Comparison of ENCODE assay signal across 1 cellular context in the genomic region with DNA sequence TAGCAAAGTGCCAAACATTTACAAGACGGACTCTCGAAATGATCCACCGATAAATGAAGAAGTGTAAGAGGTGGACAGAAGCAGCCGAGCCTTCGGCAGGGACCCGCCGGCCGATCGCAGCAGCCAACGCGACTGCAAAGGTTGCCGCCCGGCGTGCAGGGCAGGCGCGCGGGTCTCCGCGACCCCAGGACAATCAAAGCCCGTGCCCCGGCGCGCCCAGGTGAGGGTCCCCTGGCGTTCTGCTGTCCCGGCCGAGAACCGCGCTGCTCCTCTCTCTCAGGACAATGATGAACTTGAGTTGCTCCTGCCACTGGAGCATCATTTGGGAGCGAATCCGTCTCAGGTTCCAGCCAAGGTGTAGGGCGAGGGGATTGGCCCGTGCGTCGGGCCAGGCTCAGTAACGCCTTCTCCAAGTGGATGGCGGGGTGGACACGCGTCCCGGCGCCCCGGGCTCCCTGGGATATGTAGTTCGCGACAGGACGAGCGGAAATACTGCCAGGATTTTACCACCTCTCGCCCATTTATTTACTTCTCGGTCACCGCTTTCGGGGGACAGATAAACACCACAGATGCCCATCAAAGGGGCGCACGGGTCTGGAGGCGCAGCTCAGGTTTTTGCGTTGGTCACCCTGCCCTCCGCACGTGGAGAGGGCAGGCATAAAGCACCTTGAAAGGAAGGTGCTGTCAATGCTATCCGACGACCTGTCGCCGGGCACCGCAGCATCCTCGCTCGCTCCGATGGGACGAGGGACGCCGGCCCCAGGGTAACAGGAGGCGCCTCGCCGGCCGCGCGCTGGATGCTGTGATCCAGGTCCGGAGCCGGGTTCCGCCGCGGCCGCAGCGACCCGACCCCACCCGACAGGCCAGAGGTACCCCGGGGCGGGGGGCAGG.
TF ChIP-seq lines count a peak whose summit lies in the region.

A gene with protein sequence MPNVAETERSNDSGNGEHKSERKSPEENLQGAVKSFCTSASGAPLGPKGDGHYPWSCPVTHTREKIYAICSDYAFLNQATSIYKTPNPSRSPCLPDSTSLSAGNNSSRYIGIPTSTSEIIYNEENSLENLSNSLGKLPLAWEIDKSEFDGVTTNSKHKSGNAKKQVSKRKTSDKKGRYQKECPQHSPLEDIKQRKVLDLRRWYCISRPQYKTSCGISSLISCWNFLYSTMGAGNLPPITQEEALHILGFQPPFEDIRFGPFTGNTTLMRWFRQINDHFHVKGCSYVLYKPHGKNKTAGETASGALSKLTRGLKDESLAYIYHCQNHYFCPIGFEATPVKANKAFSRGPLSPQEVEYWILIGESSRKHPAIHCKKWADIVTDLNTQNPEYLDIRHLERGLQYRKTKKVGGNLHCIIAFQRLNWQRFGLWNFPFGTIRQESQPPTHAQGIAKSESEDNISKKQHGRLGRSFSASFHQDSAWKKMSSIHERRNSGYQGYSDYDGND (plus strand): TSS at position 467 of the 891 bp plus-strand sequence. CDS start 8,149 bp downstream, outside the sequence.
POGLUT2 (minus strand) TSS at position 324 of the 891 bp plus-strand sequence; CDS start at position 18, 306 bp downstream.

TF ChIP-seq in HCT116, 20 proteins besides CTCF, POLR2A, EP300 and RAD21 (continued from another document):
- TF ChIP-seq, protein P1, sequence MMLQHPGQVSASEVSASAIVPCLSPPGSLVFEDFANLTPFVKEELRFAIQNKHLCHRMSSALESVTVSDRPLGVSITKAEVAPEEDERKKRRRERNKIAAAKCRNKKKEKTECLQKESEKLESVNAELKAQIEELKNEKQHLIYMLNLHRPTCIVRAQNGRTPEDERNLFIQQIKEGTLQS (IDR thresholded peaks at IDR 0.05), result no peak
- no peak for TF ChIP-seq FOSL1 (IDR thresholded peaks at IDR 0.05; ENCODE audit: low read depth)
- peak; percentile 7 for TF ChIP-seq TCF7L2 (IDR thresholded peaks at IDR 0.05; ENCODE audit: borderline replicate concordance, extremely low read depth, insufficient read depth, insufficient read length)
- TF ChIP-seq EGR1 (IDR thresholded peaks at IDR 0.05; ENCODE audit: low read depth), result no peak
- TF ChIP-seq SRF (IDR thresholded peaks at IDR 0.05; ENCODE audit: low read depth), result no peak
- TF ChIP-seq ZNF274 (IDR thresholded peaks at IDR 0.05; ENCODE audit: low read depth, low read length), result no peak
- TF ChIP-seq POLR2AphosphoS5 (IDR thresholded peaks at IDR 0.05; ENCODE audit: low read depth, low read length), result peak; percentile 72
- TF ChIP-seq ZBTB33 (IDR thresholded peaks at IDR 0.05; ENCODE audit: extremely low read depth, insufficient replicate concordance, low read length), result no peak
- no peak for TF ChIP-seq EZH2phosphoT487 (IDR thresholded peaks at IDR 0.05; ENCODE audit: borderline replicate concordance)
- TF ChIP-seq SIN3A (IDR thresholded peaks at IDR 0.05; ENCODE audit: low read depth), result peak; percentile 45; the same call in 1 of the 2 replicates
- peak; percentile 78 for TF ChIP-seq MAX (IDR thresholded peaks at IDR 0.05)
- TF ChIP-seq YY1 (IDR thresholded peaks at IDR 0.05; ENCODE audit: extremely low read depth, insufficient replicate concordance, low read depth, low read length), result peak; percentile 76
- TF ChIP-seq ELF1 (IDR thresholded peaks at IDR 0.05; ENCODE audit: borderline replicate concordance, low read depth), result peak; percentile 22; the same call in 1 of the 2 replicates
- TF ChIP-seq EZH2 (IDR thresholded peaks at IDR 0.05), result no peak
- TF ChIP-seq SP1 (IDR thresholded peaks at IDR 0.05; ENCODE audit: low read depth), result peak; percentile 99
- TF ChIP-seq, protein P2, sequence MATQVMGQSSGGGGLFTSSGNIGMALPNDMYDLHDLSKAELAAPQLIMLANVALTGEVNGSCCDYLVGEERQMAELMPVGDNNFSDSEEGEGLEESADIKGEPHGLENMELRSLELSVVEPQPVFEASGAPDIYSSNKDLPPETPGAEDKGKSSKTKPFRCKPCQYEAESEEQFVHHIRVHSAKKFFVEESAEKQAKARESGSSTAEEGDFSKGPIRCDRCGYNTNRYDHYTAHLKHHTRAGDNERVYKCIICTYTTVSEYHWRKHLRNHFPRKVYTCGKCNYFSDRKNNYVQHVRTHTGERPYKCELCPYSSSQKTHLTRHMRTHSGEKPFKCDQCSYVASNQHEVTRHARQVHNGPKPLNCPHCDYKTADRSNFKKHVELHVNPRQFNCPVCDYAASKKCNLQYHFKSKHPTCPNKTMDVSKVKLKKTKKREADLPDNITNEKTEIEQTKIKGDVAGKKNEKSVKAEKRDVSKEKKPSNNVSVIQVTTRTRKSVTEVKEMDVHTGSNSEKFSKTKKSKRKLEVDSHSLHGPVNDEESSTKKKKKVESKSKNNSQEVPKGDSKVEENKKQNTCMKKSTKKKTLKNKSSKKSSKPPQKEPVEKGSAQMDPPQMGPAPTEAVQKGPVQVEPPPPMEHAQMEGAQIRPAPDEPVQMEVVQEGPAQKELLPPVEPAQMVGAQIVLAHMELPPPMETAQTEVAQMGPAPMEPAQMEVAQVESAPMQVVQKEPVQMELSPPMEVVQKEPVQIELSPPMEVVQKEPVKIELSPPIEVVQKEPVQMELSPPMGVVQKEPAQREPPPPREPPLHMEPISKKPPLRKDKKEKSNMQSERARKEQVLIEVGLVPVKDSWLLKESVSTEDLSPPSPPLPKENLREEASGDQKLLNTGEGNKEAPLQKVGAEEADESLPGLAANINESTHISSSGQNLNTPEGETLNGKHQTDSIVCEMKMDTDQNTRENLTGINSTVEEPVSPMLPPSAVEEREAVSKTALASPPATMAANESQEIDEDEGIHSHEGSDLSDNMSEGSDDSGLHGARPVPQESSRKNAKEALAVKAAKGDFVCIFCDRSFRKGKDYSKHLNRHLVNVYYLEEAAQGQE (IDR thresholded peaks at IDR 0.05; ENCODE audit: low read depth), result no peak
- TF ChIP-seq CEBPB (IDR thresholded peaks at IDR 0.05; ENCODE audit: low read depth), result no peak
- TF ChIP-seq ZFX (IDR thresholded peaks at IDR 0.05), result no peak; the same call in 1 of the 2 replicates
